ENCODE assay signal across 28 cellular contexts in the genomic region with DNA sequence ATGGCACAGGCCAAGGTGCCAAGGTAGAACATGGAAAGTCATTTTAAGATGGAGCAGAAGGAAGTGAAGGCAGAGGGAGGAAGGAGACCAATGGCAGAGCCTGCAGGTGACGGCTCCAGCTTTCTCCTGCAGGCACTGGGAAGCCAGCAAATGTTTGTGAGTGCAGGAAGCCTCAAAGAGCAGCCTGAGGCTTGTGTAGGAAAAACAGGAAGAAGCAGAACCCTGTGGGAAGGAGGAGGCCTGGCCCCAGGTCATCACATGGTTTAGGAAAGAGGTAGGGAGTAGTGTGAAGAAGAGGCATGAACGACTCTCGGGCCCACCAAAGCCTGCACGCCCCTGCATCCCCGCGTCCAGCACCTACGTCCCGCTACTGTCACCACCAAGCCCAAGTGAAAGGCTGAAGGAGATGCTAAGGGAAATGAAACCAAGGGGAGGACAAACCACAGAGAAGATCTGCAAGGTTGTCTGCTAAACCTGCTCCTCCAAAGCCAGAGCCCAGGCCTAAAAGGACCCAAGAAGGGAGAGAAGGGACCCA.
"Had no signal": no experiment of that assay in that cellular context is flagged by ENCODE, and none has a peak within 500 bp of the region (broad histone marks: within the 10 kb centered on the region; RNA-seq: fewer than 3 reads in every experiment).

No MANE protein-coding gene starts in this region.

- H3K27ac Mint-ChIP-seq: activated naive CD4-positive, alpha-beta T cell treated with anti-CD3 and anti-CD28 coated beads, Interleukin-2, amount 10 ng/mL, durations not matched to agents 7 days and 5 days; activated naive CD8-positive, alpha-beta T cell treated with anti-CD3 and anti-CD28 coated beads, Interleukin-2, amount 10 ng/mL, durations not matched to agents 7 days and 5 days; activated T-cell treated with anti-CD3 and anti-CD28 coated beads, Interleukin-2, amount 50 U/mL, for 24 hours; nephron; progenitor cell of endocrine pancreas had no signal

- H3K9me3 Mint-ChIP-seq: activated naive CD4-positive, alpha-beta T cell treated with anti-CD3 and anti-CD28 coated beads, Interleukin-2, amount 10 ng/mL, durations not matched to agents 7 days and 5 days; activated naive CD8-positive, alpha-beta T cell treated with anti-CD3 and anti-CD28 coated beads, Interleukin-2, amount 10 ng/mL, durations not matched to agents 7 days and 5 days; activated T-cell treated with anti-CD3 and anti-CD28 coated beads, Interleukin-2, amount 50 U/mL, for 24 hours; nephron had no signal

- H3K4me3 ChIP-seq: ascending aorta, cardiac muscle cell, colonic mucosa, dorsolateral prefrontal cortex, gastrocnemius medialis, right lobe of liver, testis, transverse colon had no signal

- DNase-seq: activated CD4-positive, alpha-beta T cell treated with anti-CD3 and anti-CD28 coated beads for 48 hours; activated CD4-positive, alpha-beta T cell treated with anti-CD3 and anti-CD28 coated beads, Interleukin-2, amount 50 U/mL, for 48 hours; activated CD4-positive, CD25-positive, alpha-beta regulatory T cell; activated CD8-positive, alpha-beta memory T cell treated with anti-CD3 and anti-CD28 coated beads for 24 hours; activated CD8-positive, alpha-beta memory T cell treated with anti-CD3 and anti-CD28 coated beads, Interleukin-2, amount 50 U/mL, for 4 hours; activated gamma-delta T cell; activated naive CD4-positive, alpha-beta T cell treated with anti-CD3 and anti-CD28 coated beads, Interleukin-2, amount 10 ng/mL, durations not matched to agents 7 days and 5 days; activated naive CD8-positive, alpha-beta T cell treated with anti-CD3 and anti-CD28 coated beads, Interleukin-2, amount 10 ng/mL, durations not matched to agents 7 days and 5 days; activated T-cell treated with anti-CD3 and anti-CD28 coated beads, Interleukin-2, amount 50 U/mL, for 24 hours; cerebellar nuclear complex; colonic mucosa; dorsolateral prefrontal cortex; effector memory CD4-positive, alpha-beta T cell; gastrocnemius medialis; glutamatergic neuron; left cardiac atrium; left ventricle myocardium superior; stimulated activated CD4-positive, alpha-beta T cell treated with anti-CD3 and anti-CD28 coated beads, Interleukin-4, amount 100 ng/mL, for 1 hour; stimulated activated naive CD8-positive, alpha-beta T cell treated with anti-CD3 and anti-CD28 coated beads, Interleukin-15, Interleukin-2, amounts not matched to agents 100 U/mL and 50 U/mL, for 24 hours; testis; transverse colon had no signal

- H3K27me3 ChIP-seq: ascending aorta, colonic mucosa, dorsolateral prefrontal cortex, gastrocnemius medialis, right lobe of liver, testis, transverse colon had no signal

- H3K9me3 ChIP-seq: ascending aorta, colonic mucosa, gastrocnemius medialis, neutrophil, right lobe of liver, testis, transverse colon had no signal

- H3K27me3 Mint-ChIP-seq: activated naive CD4-positive, alpha-beta T cell treated with anti-CD3 and anti-CD28 coated beads, Interleukin-2, amount 10 ng/mL, durations not matched to agents 7 days and 5 days; activated naive CD8-positive, alpha-beta T cell treated with anti-CD3 and anti-CD28 coated beads, Interleukin-2, amount 10 ng/mL, durations not matched to agents 7 days and 5 days; activated T-cell treated with anti-CD3 and anti-CD28 coated beads, Interleukin-2, amount 50 U/mL, for 24 hours had no signal

- H3K4me1 Mint-ChIP-seq: activated naive CD4-positive, alpha-beta T cell treated with anti-CD3 and anti-CD28 coated beads, Interleukin-2, amount 10 ng/mL, durations not matched to agents 7 days and 5 days; activated naive CD8-positive, alpha-beta T cell treated with anti-CD3 and anti-CD28 coated beads, Interleukin-2, amount 10 ng/mL, durations not matched to agents 7 days and 5 days; nephron had no signal

- H3K36me3 Mint-ChIP-seq: activated naive CD4-positive, alpha-beta T cell treated with anti-CD3 and anti-CD28 coated beads, Interleukin-2, amount 10 ng/mL, durations not matched to agents 7 days and 5 days; activated naive CD8-positive, alpha-beta T cell treated with anti-CD3 and anti-CD28 coated beads, Interleukin-2, amount 10 ng/mL, durations not matched to agents 7 days and 5 days; brain had no signal

- H3K36me3 ChIP-seq: ascending aorta, cardiac muscle cell, colonic mucosa, gastrocnemius medialis, neutrophil, right lobe of liver, transverse colon had no signal

- H3K27ac ChIP-seq: ascending aorta, cardiac muscle cell, colonic mucosa, dorsolateral prefrontal cortex, gastrocnemius medialis, neutrophil, right lobe of liver, testis, transverse colon had no signal

- H3K4me3 Mint-ChIP-seq: activated naive CD4-positive, alpha-beta T cell treated with anti-CD3 and anti-CD28 coated beads, Interleukin-2, amount 10 ng/mL, durations not matched to agents 7 days and 5 days; activated naive CD8-positive, alpha-beta T cell treated with anti-CD3 and anti-CD28 coated beads, Interleukin-2, amount 10 ng/mL, durations not matched to agents 7 days and 5 days; activated T-cell treated with anti-CD3 and anti-CD28 coated beads, Interleukin-2, amount 50 U/mL, for 24 hours; brain; nephron had no signal

- ATAC-seq: gastrocnemius medialis; left cardiac atrium; left ventricle myocardium superior; right lobe of liver; stimulated activated naive CD8-positive, alpha-beta T cell treated with anti-CD3 and anti-CD28 coated beads, Interleukin-15, Interleukin-2, amounts not matched to agents 100 U/mL and 50 U/mL, for 24 hours had no signal

- H3K4me1 ChIP-seq: ascending aorta, colonic mucosa, gastrocnemius medialis, right lobe of liver, testis, transverse colon had no signal
